Comparison of ENCODE assay signal across 15 cellular contexts in genomic region chr5:142181096-142181495, GRCh38.
"Had no signal": no experiment of that assay in that cellular context is flagged by ENCODE, and none has a peak within 500 bp of the region (broad histone marks: within the 10 kb centered on the region; RNA-seq: fewer than 3 reads in every experiment).

No MANE protein-coding gene starts in this region.

- H3K4me1 ChIP-seq: right atrium auricular region, upper lobe of right lung had no signal

- DNase-seq: activated CD4-positive, alpha-beta memory T cell treated with anti-CD3 and anti-CD28 coated beads for 36 hours; activated naive CD4-positive, alpha-beta T cell treated with anti-CD3 and anti-CD28 coated beads, Interleukin-2, amount 10 ng/mL, durations not matched to agents 7 days and 5 days; activated T-cell treated with anti-CD3 and anti-CD28 coated beads, Interleukin-2, amount 50 U/mL, for 4 hours; foreskin melanocyte; heart left ventricle; midbrain; naive B cell; nucleus accumbens; stimulated activated CD4-positive, alpha-beta T cell treated with anti-CD3 and anti-CD28 coated beads, Interleukin-1b, Interleukin-23, amount 100 ng/mL, for 48 hours; stimulated activated naive B cell treated with anti-CD40 and anti-IgM and Interleukin-4, amounts not matched to agents 10 μg/mL and 1 μg/mL and 100 μg/mL, for 72 hours; upper lobe of right lung had no signal

- H3K4me3 ChIP-seq: cardiac muscle cell, heart left ventricle, right atrium auricular region, upper lobe of right lung had no signal

- H3K36me3 ChIP-seq: cardiac muscle cell, heart left ventricle, right atrium auricular region, upper lobe of right lung had no signal

- FAIRE-seq: colon, keratinocyte had no signal

- H3K27ac ChIP-seq: cardiac muscle cell, heart left ventricle, right atrium auricular region, upper lobe of right lung had no signal

- ATAC-seq: activated T-cell treated with anti-CD3 and anti-CD28 coated beads, Interleukin-2, amount 50 U/mL, for 4 hours; heart left ventricle; stimulated activated naive B cell treated with anti-CD40 and anti-IgM and Interleukin-4, amounts not matched to agents 10 μg/mL and 1 μg/mL and 100 μg/mL, for 72 hours; upper lobe of right lung had no signal

- H3K27me3 ChIP-seq: cardiac muscle cell, heart left ventricle, right atrium auricular region, upper lobe of right lung had no signal

- H3K9me3 ChIP-seq: heart left ventricle, right atrium auricular region, upper lobe of right lung had no signal
